In genomic region chr11:14625804-14626203, GRCh38 we compare ENCODE assay signal across 13 cellular contexts. TPM values are rescaled to one million over a fixed set of nuclear protein-coding genes. Genes with fewer than 3 reads are reported as not detected.
A peak's percentile ranks its signal among the peaks of the same experiment; 100 is the strongest.
DNase-seq lines count a peak whose midpoint lies in the region; ATAC-seq and TF ChIP-seq lines count a peak whose summit lies in the region.
"Had no signal": no experiment of that assay in that cellular context is flagged by ENCODE, and none has a peak within 500 bp of the region (broad histone marks: within the 10 kb centered on the region; RNA-seq: fewer than 3 reads in every experiment).

No MANE protein-coding gene starts in this region.

- peak overlapping the region; percentile 42 for H3K4me2 ChIP-seq in OCI-LY3 (ENCODE audit: low read length)
- H3K4me2 ChIP-seq: neural progenitor cell had no signal

- H2AFZ ChIP-seq in OCI-LY3 (ENCODE audit: low read depth, low read length): no peak overlapping the region
- H2AFZ ChIP-seq: neural progenitor cell had no signal

- H3K36me3 ChIP-seq in OCI-LY3 (replicated peaks; ENCODE audit: low read depth, low read length) (no peaks in the 10 kb centered on the region), H7 (replicated peaks; ENCODE audit: control insufficient read depth, insufficient read depth, low read length) (no peaks in the 10 kb centered on the region)
- H3K36me3 ChIP-seq: breast epithelium, neural progenitor cell had no signal

- H3K4me3 ChIP-seq in OCI-LY3 (ENCODE audit: low read length) (peak overlapping the region; percentile 13), H7 (ENCODE audit: insufficient read depth, low read depth, low read length) (no peak overlapping the region)
- H3K4me3 ChIP-seq: breast epithelium, neural progenitor cell had no signal

- TF ChIP-seq CTCF in OCI-LY3 (IDR thresholded peaks at IDR 0.05; ENCODE audit: low read depth, low read length): no peak

- H3K27me3 ChIP-seq in OCI-LY3 (ENCODE audit: low read depth, low read length): no peaks in the 10 kb centered on the region
- H3K27me3 ChIP-seq in H7 (ENCODE audit: control insufficient read depth, insufficient read depth, low read length): no peaks in the 10 kb centered on the region
- H3K27me3 ChIP-seq: breast epithelium, neural progenitor cell had no signal

- H3K27ac ChIP-seq in OCI-LY3 (ENCODE audit: low read length): peak overlapping the region; percentile 32
- no peak overlapping the region for H3K27ac ChIP-seq in substantia nigra (ENCODE audit: low read depth, low read length, poor library complexity, severe bottlenecking)
- H3K27ac ChIP-seq: breast epithelium, neural progenitor cell had no signal

- intact Hi-C loops in left colon (cut with DNase I, micrococcal nuclease): no loop called here

- DNase-seq in CD1c-positive myeloid dendritic cell (ENCODE audit: extremely low spot score) (peak; percentile 73), left colon (no peak), cortex of kidney (lab: John Stamatoyannopoulos, UW) (no peak), substantia nigra (lab: John Stamatoyannopoulos, UW) (no peak), H7 (no peak)
- DNase-seq: NCI-H2227 treated with DMSO at 0.1 percent for 48 hours had no signal

- no peaks in the 10 kb centered on the region for H4K20me1 ChIP-seq in OCI-LY3 (ENCODE audit: insufficient read depth, low read length)

- H3K79me2 ChIP-seq in OCI-LY3 (ENCODE audit: low read length): no peaks in the 10 kb centered on the region

- H3K9me3 ChIP-seq in OCI-LY3 (ENCODE audit: insufficient read depth, low read length): no peaks in the 10 kb centered on the region
- H3K9me3 ChIP-seq: breast epithelium had no signal

- peaks cover 16% of the 10 kb centered on the region for H3K4me1 ChIP-seq in OCI-LY3 (ENCODE audit: low read length)
- H3K4me1 ChIP-seq: breast epithelium, neural progenitor cell had no signal

- H3K9ac ChIP-seq in OCI-LY3 (ENCODE audit: low read length): no peak overlapping the region
- H3K9ac ChIP-seq: neural progenitor cell had no signal

- ATAC-seq in GM21576 (IDR thresholded peaks at IDR 0.05; ENCODE audit: unreplicated experiment): peak; percentile 55
- peak; percentile 28 for ATAC-seq in left colon
- no peak for ATAC-seq in GM19328 (IDR thresholded peaks at IDR 0.05; ENCODE audit: unreplicated experiment)
- ATAC-seq: SK-N-SH treated with all-trans-retinoic acid at 6 μM for 48 hours; stimulated activated effector memory CD8-positive, alpha-beta T cell treated with anti-CD3 and anti-CD28 coated beads, Interleukin-12 subunit alpha, Interleukin-12 subunit beta, amount 100 ng/mL, for 72 hours had no signal

RNA-seq across cellular contexts. Expression of gene PDE3B, which starts 17.8 kb away (rescaled TPM):
- total RNA-seq in left colon: 10 to 100 TPM; 23.9 to 32.9 TPM
- total RNA-seq in H7 (2014; rRNA removed; shearing (Covaris generic)): 6.6 and 8.1 TPM in 2 replicates
